11 cellular contexts compared by ENCODE assay signal in genomic region chr6:49088631-49089030, GRCh38.
"Had no signal": no experiment of that assay in that cellular context is flagged by ENCODE, and none has a peak within 500 bp of the region (broad histone marks: within the 10 kb centered on the region; RNA-seq: fewer than 3 reads in every experiment).

No MANE protein-coding gene starts in this region.

- H3K9ac ChIP-seq: GM23248 had no signal

- H3K36me3 ChIP-seq: HAP-1 had no signal

- H3K4me1 ChIP-seq: HAP-1 had no signal

- H3K9me3 Mint-ChIP-seq: GM23338, HFFc6 had no signal

- H3K4me2 ChIP-seq: GM23338 had no signal

- DNase-seq: GM23248, GOT3, H7, H9, HCEC 1CT, HFFc6 had no signal

- H3K4me3 Mint-ChIP-seq: GM23338, H9, HFFc6 had no signal

- H3K9me3 ChIP-seq: HAP-1 had no signal

- FAIRE-seq: H1, H54 had no signal

- H3K4me3 ChIP-seq: GM23248, GM23338, HAP-1 had no signal

- H3K27ac ChIP-seq: GM23248 had no signal

- H2AFZ ChIP-seq: GM23248, GM23338 had no signal

- ATAC-seq: GM23338, HCT116 had no signal

- H3K27ac Mint-ChIP-seq: GM23338, H9, HFFc6 had no signal
